ENCODE assay signal across 25 cellular contexts in the genomic region with DNA sequence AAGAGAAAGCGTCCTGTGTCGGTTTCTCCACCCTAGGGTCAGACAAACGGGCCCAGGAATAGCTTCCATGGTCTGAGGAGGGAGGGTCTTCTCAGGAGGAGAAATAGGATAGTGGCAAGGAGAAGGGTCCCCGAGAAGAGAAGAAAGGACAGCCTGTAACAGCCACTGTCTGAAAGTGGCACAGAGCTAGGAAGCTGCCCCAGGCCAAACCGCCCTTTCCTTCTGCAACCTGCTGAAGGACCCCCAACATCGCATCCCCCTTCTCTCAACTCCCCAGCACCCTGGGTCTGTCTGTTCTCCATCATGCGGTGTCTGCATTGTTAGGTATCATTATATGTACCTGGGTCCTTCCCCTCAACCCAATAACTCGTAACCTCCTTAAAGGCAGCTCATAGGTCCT. TPM values are rescaled to one million over a fixed set of nuclear protein-coding genes. Genes with fewer than 3 reads are reported as not detected.
"Had no signal": no experiment of that assay in that cellular context is flagged by ENCODE, and none has a peak within 500 bp of the region (broad histone marks: within the 10 kb centered on the region; RNA-seq: fewer than 3 reads in every experiment).

No MANE protein-coding gene starts in this region.

- H3K27me3 Mint-ChIP-seq: natural killer cell treated with Interleukin-12 subunit alpha and Interleukin-12 subunit beta and Interleukin-15 and Interleukin-18, amount 100 ng/mL, for 72 hours; progenitor cell of endocrine pancreas; stimulated activated naive B cell treated with anti-CD40 and anti-IgM and Interleukin-4, amounts not matched to agents 10 μg/mL and 1 μg/mL and 100 μg/mL, for 72 hours; stimulated activated naive CD8-positive, alpha-beta T cell treated with anti-CD3 and anti-CD28 coated beads, Interleukin-15, Interleukin-2, amounts not matched to agents 100 ng/mL and 50 ng/mL, for 24 hours had no signal

- H3K36me3 Mint-ChIP-seq: memory B cell; mesothelial cell of epicardium; naive B cell; natural killer cell treated with Interleukin-12 subunit alpha and Interleukin-12 subunit beta and Interleukin-15 and Interleukin-18, amount 100 ng/mL, for 72 hours; neural progenitor cell had no signal

- H3K4me3 Mint-ChIP-seq: memory B cell; mesothelial cell of epicardium; natural killer cell treated with Interleukin-12 subunit alpha and Interleukin-12 subunit beta and Interleukin-15 and Interleukin-18, amount 100 ng/mL, for 72 hours; neural progenitor cell; stimulated activated naive B cell treated with anti-CD40 and anti-IgM and Interleukin-4, amounts not matched to agents 10 μg/mL and 1 μg/mL and 100 μg/mL, for 72 hours; stimulated activated naive CD8-positive, alpha-beta T cell treated with anti-CD3 and anti-CD28 coated beads, Interleukin-15, Interleukin-2, amounts not matched to agents 100 ng/mL and 50 ng/mL, for 24 hours had no signal

- H3K4me1 Mint-ChIP-seq: mesothelial cell of epicardium; naive B cell; neural progenitor cell; stimulated activated naive B cell treated with anti-CD40 and anti-IgM and Interleukin-4, amounts not matched to agents 10 μg/mL and 1 μg/mL and 100 μg/mL, for 72 hours had no signal

- H3K27ac ChIP-seq: coronary artery, esophagus squamous epithelium, heart right ventricle, neural progenitor cell, parathyroid adenoma, sigmoid colon, suprapubic skin, transverse colon had no signal

- H3K36me3 ChIP-seq: neural progenitor cell, sigmoid colon, transverse colon had no signal

- H3K27ac Mint-ChIP-seq: memory B cell; mesothelial cell of epicardium; natural killer cell treated with Interleukin-12 subunit alpha and Interleukin-12 subunit beta and Interleukin-15 and Interleukin-18, amount 100 ng/mL, for 72 hours; neural progenitor cell; stimulated activated naive CD8-positive, alpha-beta T cell treated with anti-CD3 and anti-CD28 coated beads, Interleukin-15, Interleukin-2, amounts not matched to agents 100 ng/mL and 50 ng/mL, for 24 hours had no signal

- H3K4me1 ChIP-seq: esophagus squamous epithelium, parathyroid adenoma, sigmoid colon, suprapubic skin, transverse colon had no signal

- DNase-seq: dermis blood vessel endothelial cell; effector memory CD4-positive, alpha-beta T cell; esophagus squamous epithelium; foreskin melanocyte; glutamatergic neuron; heart right ventricle; hippocampal formation; kidney glomerular epithelial cell; mucosa of descending colon; naive B cell; right cardiac atrium; sigmoid colon; stimulated activated CD4-positive, alpha-beta T cell treated with anti-CD3 and anti-CD28 coated beads, Interleukin-4, amount 100 ng/mL, for 4 hours; stimulated activated naive B cell treated with anti-CD40 and anti-IgM and Interleukin-4, amounts not matched to agents 10 μg/mL and 1 μg/mL and 100 μg/mL, for 72 hours; transverse colon had no signal

- H3K4me3 ChIP-seq: coronary artery, esophagus squamous epithelium, heart right ventricle, lung, mucosa of descending colon, neural progenitor cell, sigmoid colon, suprapubic skin, transverse colon had no signal

- H3K27me3 ChIP-seq: esophagus squamous epithelium, heart right ventricle, neural progenitor cell, sigmoid colon, suprapubic skin, transverse colon had no signal

- H3K9me3 ChIP-seq: esophagus squamous epithelium, heart right ventricle, mucosa of descending colon, sigmoid colon, suprapubic skin, transverse colon had no signal

- H3K9me3 Mint-ChIP-seq: memory B cell; mesothelial cell of epicardium; natural killer cell treated with Interleukin-12 subunit alpha and Interleukin-12 subunit beta and Interleukin-15 and Interleukin-18, amount 100 ng/mL, for 72 hours; neural progenitor cell; stimulated activated naive B cell treated with anti-CD40 and anti-IgM and Interleukin-4, amounts not matched to agents 10 μg/mL and 1 μg/mL and 100 μg/mL, for 72 hours; stimulated activated naive CD8-positive, alpha-beta T cell treated with anti-CD3 and anti-CD28 coated beads, Interleukin-15, Interleukin-2, amounts not matched to agents 100 ng/mL and 50 ng/mL, for 24 hours had no signal

RNA-seq across cellular contexts. Expression of a gene that starts 47.1 kb away (rescaled TPM):
- total RNA-seq: natural killer cell treated with Interleukin-12 subunit alpha and Interleukin-12 subunit beta and Interleukin-15 and Interleukin-18, amount 100 ng/mL, for 72 hours; sigmoid colon had no signal
